Comparison of ENCODE assay signal across 8 cellular contexts in the genomic region with DNA sequence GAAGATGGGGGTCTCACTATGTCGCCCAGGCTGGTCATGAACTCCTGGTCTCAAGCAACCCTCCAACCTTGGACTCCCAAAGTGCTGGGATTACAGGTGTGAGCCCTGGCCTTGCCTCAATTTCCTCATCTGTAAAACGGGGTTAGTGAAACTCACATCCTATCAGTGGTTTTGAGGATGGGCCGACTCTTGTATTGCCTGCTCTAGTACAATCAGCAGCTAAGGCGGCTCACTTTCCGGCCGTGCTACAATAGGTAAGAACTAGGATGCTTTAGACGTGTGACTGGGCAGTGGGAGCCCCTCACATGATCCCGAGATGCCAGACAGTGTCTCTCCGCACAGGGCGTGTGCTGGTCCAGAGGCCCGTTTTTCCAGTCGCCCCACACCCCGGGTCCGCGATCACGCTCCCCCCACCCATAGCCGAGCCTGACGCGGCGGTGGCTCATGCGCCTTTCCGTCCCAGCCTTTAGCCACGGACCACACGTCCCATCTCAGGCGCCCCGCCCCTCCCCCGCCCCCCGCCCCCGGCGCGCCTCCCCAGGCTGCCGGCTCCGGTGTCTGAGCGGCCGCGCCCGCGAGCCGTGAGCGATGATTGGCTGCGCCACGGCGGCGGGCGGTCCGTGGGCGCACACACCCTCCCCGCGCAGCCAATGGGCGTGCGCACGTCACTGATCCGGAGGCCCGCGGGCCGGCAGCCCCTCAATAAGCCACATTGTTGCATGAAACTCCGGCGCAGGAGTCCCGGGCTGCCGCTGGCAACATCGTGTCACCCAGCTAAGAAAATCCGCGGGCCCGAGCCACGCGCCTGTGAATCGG. TPM values are rescaled to one million over a fixed set of nuclear protein-coding genes. Genes with fewer than 3 reads are reported as not detected.
DNase-seq lines count a peak whose midpoint lies in the region; ATAC-seq, FAIRE-seq and TF ChIP-seq lines count a peak whose summit lies in the region.

Gene HK2, plus strand, starts transcription at position 710 of the 816 bp plus-strand sequence. CDS start 454 bp downstream, outside the sequence.

- H3K27ac ChIP-seq in ascending aorta = peak within 1 kb of the TSS; percentile 78 to 87
- peak within 1 kb of the TSS; percentile 92 for H3K27ac ChIP-seq in hepatocyte

- H3K27ac Mint-ChIP-seq in T-helper 2 cell treated with Interferon-gamma antibody and Interleukin-4, amounts not matched to agents 5 μg/mL and 100 μg/mL, for 36 hours = peak within 1 kb of the TSS; percentile 94

- H3K27me3 ChIP-seq in ascending aorta (no peaks in the 10 kb centered on the region), hepatocyte (no peaks in the 10 kb centered on the region)

- peaks cover 9% of the 10 kb centered on the region for H3K36me3 Mint-ChIP-seq in T-helper 2 cell treated with Interferon-gamma antibody and Interleukin-4, amounts not matched to agents 5 μg/mL and 100 μg/mL, for 36 hours (ENCODE audit: low read depth)

- ATAC-seq in HG02571 (IDR thresholded peaks at IDR 0.05; ENCODE audit: unreplicated experiment) (peak; percentile 78), sciatic nerve (peak; percentile 95)

- peak within 1 kb of the TSS; percentile 96 for H3K4me3 Mint-ChIP-seq in T-helper 2 cell treated with Interferon-gamma antibody and Interleukin-4, amounts not matched to agents 5 μg/mL and 100 μg/mL, for 36 hours

- TF ChIP-seq CTCF in ascending aorta (IDR thresholded peaks at IDR 0.05) (no peak), hepatocyte (IDR thresholded peaks at IDR 0.05; ENCODE audit: poor library complexity) (no peak)

- H3K36me3 ChIP-seq in ascending aorta (no peaks in the 10 kb centered on the region), hepatocyte (replicated peaks; ENCODE audit: insufficient read depth, low read depth) (no peaks in the 10 kb centered on the region)

- no peaks in the 10 kb centered on the region for H3K9me3 Mint-ChIP-seq in T-helper 2 cell treated with Interferon-gamma antibody and Interleukin-4, amounts not matched to agents 5 μg/mL and 100 μg/mL, for 36 hours

- no peaks in the 10 kb centered on the region for H3K9me2 ChIP-seq in hepatocyte (replicated peaks; ENCODE audit: insufficient read depth)

- TF ChIP-seq POLR2A in GM12891 (IDR thresholded peaks at IDR 0.05; ENCODE audit: low read depth, low read length) = no peak

- H3K4me2 ChIP-seq in hepatocyte = peak within 1 kb of the TSS; percentile 97

- H3K4me1 ChIP-seq in ascending aorta = peaks cover 0 to 15% of the 10 kb centered on the region in 2 donors
- peaks cover 11% of the 10 kb centered on the region for H3K4me1 ChIP-seq in hepatocyte (ENCODE audit: insufficient read depth)

- 7% methylated on average over 33 of the region's 67 CpGs for WGBS in hepatocyte (ENCODE audit: low lambda C conversion rate, missing lambda C conversion rate)

- peak; percentile 90 for FAIRE-seq in GM12891 (lab: Jason Lieb, UNC)

- no peaks in the 10 kb centered on the region for H4K20me1 ChIP-seq in hepatocyte (ENCODE audit: insufficient read depth, poor library complexity, severe bottlenecking)

- H3K4me1 Mint-ChIP-seq in T-helper 2 cell treated with Interferon-gamma antibody and Interleukin-4, amounts not matched to agents 5 μg/mL and 100 μg/mL, for 36 hours (ENCODE audit: low read depth) = peaks cover 44% of the 10 kb centered on the region

- H3K79me2 ChIP-seq in hepatocyte = peaks cover 20% of the 10 kb centered on the region

- intact Hi-C loops in ascending aorta (cut with DNase I) = loop anchor here (2.0 to 5.0 kb wide), 5 partner anchors 43 to 181 kb away; partner anchors contain the start of gene SEMA4F
- intact Hi-C loops in sciatic nerve (cut with DNase I) = no loop called here

- H2AFZ ChIP-seq in hepatocyte = peak within 1 kb of the TSS; percentile 34

- DNase-seq in GM12891 (ENCODE audit: insufficient read length, low spot score) (peak; percentile 96), NCI-H1105 (lab: John Stamatoyannopoulos, UW) (peak; percentile 38), ascending aorta (ENCODE audit: low spot score in 2 of 2) (peak; percentile 54 to 91), hepatocyte (ENCODE audit: low spot score) (peak; percentile 95), sciatic nerve (ENCODE audit: low spot score) (peak; percentile 82), cerebellar nuclear complex (lab: John Stamatoyannopoulos, UW) (no peak)
- peak; percentile 91 for DNase-seq in T-helper 2 cell treated with Interferon-gamma antibody and Interleukin-4, amounts not matched to agents 5 μg/mL and 100 μg/mL, for 36 hours (ENCODE audit: low spot score)

- H3K4me3 ChIP-seq in ascending aorta (peak within 1 kb of the TSS; percentile 71 to 81), hepatocyte (peak within 1 kb of the TSS; percentile 98)

- H3K27me3 Mint-ChIP-seq in T-helper 2 cell treated with Interferon-gamma antibody and Interleukin-4, amounts not matched to agents 5 μg/mL and 100 μg/mL, for 36 hours (ENCODE audit: low read depth) = no peaks in the 10 kb centered on the region

- no peaks in the 10 kb centered on the region for H3K9me3 ChIP-seq in ascending aorta
- H3K9me3 ChIP-seq in hepatocyte (ENCODE audit: low read depth) = no peaks in the 10 kb centered on the region

TF ChIP-seq in GM12891, 5 proteins besides CTCF, POLR2A, EP300 and RAD21:
- TF ChIP-seq TAF1 (IDR thresholded peaks at IDR 0.05; ENCODE audit: low read depth, low read length) (peak; percentile 82), SPI1 (IDR thresholded peaks at IDR 0.05; ENCODE audit: low read depth, low read length) (no peak), PAX5 (IDR thresholded peaks at IDR 0.05; ENCODE audit: insufficient read depth, low read length, severe bottlenecking) (no peak), POLR2AphosphoS5 (IDR thresholded peaks at IDR 0.05; ENCODE audit: low read depth, low read length) (0 out of 2 replicates have a peak, but pooled peaks have one; percentile 33)

RNA-seq across cellular contexts. Expression of gene HK2, which starts in this region (rescaled TPM):
- 35.6 TPM for polyA plus RNA-seq in GM12891 (2012; ENCODE audit: low read depth, missing spikeins)
- total RNA-seq in ascending aorta = 6.8 TPM
- 25.6 and 37.3 TPM in 2 replicates for total RNA-seq in hepatocyte
- 21.1 and 25.4 TPM in 2 replicates for polyA plus RNA-seq in hepatocyte
- 15.7 TPM for total RNA-seq in sciatic nerve

Comparison
In these comparisons a context has a peak if more than half of its experiments do, and no peak if none do; other contexts are left out.
1. DNase-seq: peak in GM12891 (single experiment), NCI-H1105 (single experiment), T-helper 2 cell treated with Interferon-gamma antibody and Interleukin-4, amounts not matched to agents 5 μg/mL and 100 μg/mL, for 36 hours (single experiment), ascending aorta (2 of 2), hepatocyte (single experiment) and sciatic nerve (single experiment); none in cerebellar nuclear complex (0 of 2).